Comparison of ENCODE assay signal across 18 cellular contexts in the genomic region with DNA sequence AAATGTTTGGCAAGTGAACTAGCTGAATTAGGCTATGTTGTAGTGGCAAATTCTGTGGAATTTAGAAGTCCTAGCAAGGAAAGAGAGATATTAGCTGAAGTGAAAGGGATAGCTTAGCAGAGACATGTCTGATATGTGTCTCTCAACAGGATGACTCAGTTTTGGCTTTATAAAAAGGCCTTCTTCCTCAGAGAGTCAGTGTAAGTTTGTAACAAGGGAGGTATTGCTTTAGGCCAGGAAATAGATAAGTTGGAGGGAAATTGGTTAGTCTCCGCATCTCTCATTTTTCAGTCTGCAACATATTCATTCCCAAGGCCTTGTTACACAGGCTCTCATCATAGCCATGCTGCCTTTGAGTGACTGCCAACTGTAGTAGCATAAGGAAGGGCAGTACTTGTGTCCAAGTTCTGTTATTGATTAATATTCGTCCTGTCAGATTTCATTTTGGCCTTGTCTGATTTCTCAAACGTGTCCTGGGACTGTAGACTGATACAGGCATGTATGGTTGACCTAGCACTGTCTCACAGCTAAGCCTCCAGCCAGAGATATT. TPM values are rescaled to one million over a fixed set of nuclear protein-coding genes. Genes with fewer than 3 reads are reported as not detected.
DNase-seq lines count a peak whose midpoint lies in the region; ATAC-seq and TF ChIP-seq lines count a peak whose summit lies in the region.
"Had no signal": no experiment of that assay in that cellular context is flagged by ENCODE, and none has a peak within 500 bp of the region (broad histone marks: within the 10 kb centered on the region; RNA-seq: fewer than 3 reads in every experiment).

No MANE protein-coding gene starts in this region.

- no peak overlapping the region for H3K4me3 Mint-ChIP-seq in activated T-helper 17 cell treated with anti-CD3 and anti-CD28 coated beads, Interleukin-2, amount 50 U/mL, for 72 hours
- H3K4me3 Mint-ChIP-seq in stimulated activated naive B cell treated with anti-CD40 and anti-IgM and Interleukin-4, amounts not matched to agents 10 μg/mL and 1 μg/mL and 100 μg/mL, for 72 hours = no peak overlapping the region

- peaks cover 0 to 11% (median 0%) of the 10 kb centered on the region in 4 donors for H3K4me1 ChIP-seq in right lobe of liver

- no peak for TF ChIP-seq POLR2A in right lobe of liver (IDR thresholded peaks at IDR 0.05)

- H3K4me1 Mint-ChIP-seq in activated T-helper 17 cell treated with anti-CD3 and anti-CD28 coated beads, Interleukin-2, amount 50 U/mL, for 72 hours = peaks cover 19% of the 10 kb centered on the region
- peaks cover 31 to 70% of the 10 kb centered on the region in 2 donors for H3K4me1 Mint-ChIP-seq in stimulated activated naive B cell treated with anti-CD40 and anti-IgM and Interleukin-4, amounts not matched to agents 10 μg/mL and 1 μg/mL and 100 μg/mL, for 72 hours

- intact Hi-C loops in right lobe of liver (cut with DNase I) = no loop called here

- no peak overlapping the region for H3K27ac ChIP-seq in right lobe of liver
- H3K27ac ChIP-seq: brain microvascular endothelial cell, thoracic aorta, VCaP had no signal

- TF ChIP-seq CTCF in AG09319 (IDR thresholded peaks at IDR 0.05; ENCODE audit: low read depth, low read length) (no peak), right lobe of liver (IDR thresholded peaks at IDR 0.05) (no peak)

- WGBS in right lobe of liver (ENCODE audit: insufficient coverage, low coverage, low lambda C conversion rate, missing lambda C conversion rate) = 22% methylated on average over 3 of the region's 3 CpGs

- H3K9me3 Mint-ChIP-seq in activated T-helper 17 cell treated with anti-CD3 and anti-CD28 coated beads, Interleukin-2, amount 50 U/mL, for 72 hours = no peaks in the 10 kb centered on the region
- H3K9me3 Mint-ChIP-seq in stimulated activated naive B cell treated with anti-CD40 and anti-IgM and Interleukin-4, amounts not matched to agents 10 μg/mL and 1 μg/mL and 100 μg/mL, for 72 hours = peaks cover 0 to 4% of the 10 kb centered on the region in 2 donors

- no peak overlapping the region for H3K4me3 ChIP-seq in right lobe of liver
- H3K4me3 ChIP-seq: HAP-1, thoracic aorta had no signal

- ATAC-seq in activated T-helper 17 cell treated with anti-CD3 and anti-CD28 coated beads, Interleukin-2, amount 50 U/mL, for 72 hours (replicated peaks) = no peak
- no peak for ATAC-seq in stimulated activated naive B cell treated with anti-CD40 and anti-IgM and Interleukin-4, amounts not matched to agents 10 μg/mL and 1 μg/mL and 100 μg/mL, for 72 hours (replicated peaks)
- ATAC-seq in right lobe of liver (no peak), GM21528 (IDR thresholded peaks at IDR 0.05; ENCODE audit: low FRiP score, unreplicated experiment) (no peak)

- peaks cover 0 to 5% of the 10 kb centered on the region in 2 donors for H3K27me3 ChIP-seq in right lobe of liver
- H3K27me3 ChIP-seq: brain microvascular endothelial cell had no signal

- peak overlapping the region; percentile 41 for H3K27ac Mint-ChIP-seq in activated T-helper 17 cell treated with anti-CD3 and anti-CD28 coated beads, Interleukin-2, amount 50 U/mL, for 72 hours
- no peak overlapping the region for H3K27ac Mint-ChIP-seq in stimulated activated naive B cell treated with anti-CD40 and anti-IgM and Interleukin-4, amounts not matched to agents 10 μg/mL and 1 μg/mL and 100 μg/mL, for 72 hours
- H3K27ac Mint-ChIP-seq: progenitor cell of endocrine pancreas had no signal

- no peaks in the 10 kb centered on the region for H3K9me3 ChIP-seq in right lobe of liver
- H3K9me3 ChIP-seq: HAP-1, thoracic aorta had no signal

- DNase-seq in AG09319 (ENCODE audit: extremely low read depth, low read depth) = peak; percentile 10
- peak; percentile 34 for DNase-seq in HT1080 (ENCODE audit: low read depth)
- DNase-seq in foreskin melanocyte = peak; percentile 60
- DNase-seq in stimulated activated naive B cell treated with anti-CD40 and anti-IgM and Interleukin-4, amounts not matched to agents 10 μg/mL and 1 μg/mL and 100 μg/mL, for 72 hours = no peak
- DNase-seq in right lobe of liver = no peak
- DNase-seq in NCI-H1048 (lab: John Stamatoyannopoulos, UW) = no peak
- DNase-seq: activated CD8-positive, alpha-beta memory T cell treated with anti-CD3 and anti-CD28 coated beads for 24 hours; activated gamma-delta T cell treated with Interleukin-2 at 50 U/mL for 16 hours; brain microvascular endothelial cell; effector CD8-positive, alpha-beta T cell; Karpas-422; NCI-H2081 treated with DMSO at 0.1 percent for 48 hours had no signal

- H3K36me3 ChIP-seq in right lobe of liver = no peaks in the 10 kb centered on the region
- H3K36me3 ChIP-seq: brain microvascular endothelial cell, thoracic aorta had no signal

- H3K27me3 Mint-ChIP-seq in activated T-helper 17 cell treated with anti-CD3 and anti-CD28 coated beads, Interleukin-2, amount 50 U/mL, for 72 hours = no peaks in the 10 kb centered on the region
- peaks cover 0 to 4% of the 10 kb centered on the region in 2 donors for H3K27me3 Mint-ChIP-seq in stimulated activated naive B cell treated with anti-CD40 and anti-IgM and Interleukin-4, amounts not matched to agents 10 μg/mL and 1 μg/mL and 100 μg/mL, for 72 hours
- H3K27me3 Mint-ChIP-seq: progenitor cell of endocrine pancreas had no signal

- H3K36me3 Mint-ChIP-seq in activated T-helper 17 cell treated with anti-CD3 and anti-CD28 coated beads, Interleukin-2, amount 50 U/mL, for 72 hours (ENCODE audit: low read depth) = peaks cover 25% of the 10 kb centered on the region
- peaks cover 7 to 25% of the 10 kb centered on the region in 2 donors for H3K36me3 Mint-ChIP-seq in stimulated activated naive B cell treated with anti-CD40 and anti-IgM and Interleukin-4, amounts not matched to agents 10 μg/mL and 1 μg/mL and 100 μg/mL, for 72 hours

RNA-seq across cellular contexts. Expression of gene TMEM164, which starts 4.0 kb away (rescaled TPM):
- 18.8 and 26.7 TPM in 2 replicates for total RNA-seq in HT1080 (2014; rRNA removed; shearing (Covaris generic))
- 17.6 and 20.2 TPM in 2 replicates for polyA plus RNA-seq in HT1080 (2015; cell fraction: cytosol; rRNA removed)
- polyA plus RNA-seq in HT1080 (2015; cell fraction: nucleus; rRNA removed) = 20.5 and 22.6 TPM in 2 replicates
- total RNA-seq in activated T-helper 17 cell treated with anti-CD3 and anti-CD28 coated beads, Interleukin-2, amount 50 U/mL, for 72 hours = 10 to 100 TPM; 12.2 to 24.1 TPM
- total RNA-seq in right lobe of liver = 1 to 10 TPM; 1.3 to 7.9 (median 2.8) TPM

Comparison
In these comparisons a context has a peak if more than half of its experiments do, and no peak if none do; other contexts are left out.
1. DNase-seq: peak in AG09319 (single experiment), HT1080 (single experiment) and foreskin melanocyte (single experiment); none in stimulated activated naive B cell treated with anti-CD40 and anti-IgM and Interleukin-4, amounts not matched to agents 10 μg/mL and 1 μg/mL and 100 μg/mL, for 72 hours (single experiment), right lobe of liver (0 of 3) and NCI-H1048 (single experiment).